In genomic region chr7:74627699-74628411, GRCh38 we compare ENCODE assay signal across 9 cellular contexts. TPM values are rescaled to one million over a fixed set of nuclear protein-coding genes. Genes with fewer than 3 reads are reported as not detected.
A peak's percentile ranks its signal among the peaks of the same experiment; 100 is the strongest.
DNase-seq lines count a peak whose midpoint lies in the region; TF ChIP-seq lines count a peak whose summit lies in the region.
"Had no signal": no experiment of that assay in that cellular context is flagged by ENCODE, and none has a peak within 500 bp of the region (broad histone marks: within the 10 kb centered on the region; RNA-seq: fewer than 3 reads in every experiment).

No MANE protein-coding gene starts in this region.

- no peak overlapping the region for H3K4me3 Mint-ChIP-seq in chondrocyte (ENCODE audit: unreplicated experiment)
- H3K4me3 Mint-ChIP-seq in activated T-helper 1 cell treated with anti-CD3 and anti-CD28 coated beads, Interleukin-12 subunit alpha, Interleukin-12 subunit beta, Interleukin-2, Interleukin-4 antibody, amounts not matched to agents 30 ng/mL and 10 ng/mL and 1 ng/mL, durations not matched to agents 14 hours and 24 hours and 36 hours = no peak overlapping the region
- H3K4me3 Mint-ChIP-seq: naive thymus-derived CD8-positive, alpha-beta T cell had no signal

- H3K9ac ChIP-seq in BLaER1 (peak overlapping the region; percentile 20; the same call in 1 of the 2 replicates), muscle layer of colon (ENCODE audit: low read length) (peak overlapping the region; percentile 25)

- DNase-seq in NCI-H1694 (lab: John Stamatoyannopoulos, UW) = peak; percentile 69
- DNase-seq in chondrocyte (ENCODE audit: low spot score) = no peak
- no peak for DNase-seq in NCI-H526 treated with DMSO at 0.1 percent for 48 hours (lab: John Stamatoyannopoulos, UW)
- no peak for DNase-seq in activated T-helper 1 cell treated with anti-CD3 and anti-CD28 coated beads, Interleukin-12 subunit alpha, Interleukin-12 subunit beta, Interleukin-2, Interleukin-4 antibody, amounts not matched to agents 30 ng/mL and 10 ng/mL and 1 ng/mL, durations not matched to agents 14 hours and 24 hours and 36 hours (ENCODE audit: low spot score)
- DNase-seq in NOMO-1 (lab: John Stamatoyannopoulos, UW; ENCODE audit: unreplicated experiment in 2 of 2) = no peak
- DNase-seq in NOMO-1 treated with DMSO at 0.1 percent for 48 hours (lab: John Stamatoyannopoulos, UW; ENCODE audit: unreplicated experiment) = no peak
- DNase-seq: naive thymus-derived CD8-positive, alpha-beta T cell had no signal

- H3K4me1 ChIP-seq in BLaER1 (peaks cover 50% of the 10 kb centered on the region), muscle layer of colon (ENCODE audit: insufficient read depth, low read length) (peaks cover 16% of the 10 kb centered on the region)

- H3K27me3 Mint-ChIP-seq in chondrocyte (ENCODE audit: low read depth) = no peaks in the 10 kb centered on the region
- no peaks in the 10 kb centered on the region for H3K27me3 Mint-ChIP-seq in activated T-helper 1 cell treated with anti-CD3 and anti-CD28 coated beads, Interleukin-12 subunit alpha, Interleukin-12 subunit beta, Interleukin-2, Interleukin-4 antibody, amounts not matched to agents 30 ng/mL and 10 ng/mL and 1 ng/mL, durations not matched to agents 14 hours and 24 hours and 36 hours (ENCODE audit: insufficient read depth)
- H3K27me3 Mint-ChIP-seq: naive thymus-derived CD8-positive, alpha-beta T cell had no signal

- H3K4me2 ChIP-seq in BLaER1 = peak overlapping the region; percentile 67

- no peaks in the 10 kb centered on the region for H3K9me3 ChIP-seq in BLaER1
- no peaks in the 10 kb centered on the region for H3K9me3 ChIP-seq in muscle layer of colon (ENCODE audit: low read length)

- peak overlapping the region; percentile 66 for H3K27ac ChIP-seq in BLaER1
- peak overlapping the region; percentile 76 for H3K27ac ChIP-seq in muscle layer of colon (ENCODE audit: low read depth, low read length)

- H3K27me3 ChIP-seq in BLaER1 = no peaks in the 10 kb centered on the region
- no peaks in the 10 kb centered on the region for H3K27me3 ChIP-seq in muscle layer of colon (ENCODE audit: control insufficient read depth in 1 of 2, insufficient read depth in 2 of 2, low read length in 2 of 2)

- H3K27ac Mint-ChIP-seq in chondrocyte (ENCODE audit: unreplicated experiment) = peak overlapping the region; percentile 49
- H3K27ac Mint-ChIP-seq in activated T-helper 1 cell treated with anti-CD3 and anti-CD28 coated beads, Interleukin-12 subunit alpha, Interleukin-12 subunit beta, Interleukin-2, Interleukin-4 antibody, amounts not matched to agents 30 ng/mL and 10 ng/mL and 1 ng/mL, durations not matched to agents 14 hours and 24 hours and 36 hours = no peak overlapping the region

- no peak overlapping the region for H3K4me3 ChIP-seq in BLaER1
- peak overlapping the region in 1 of 2 donors; percentile 2 for H3K4me3 ChIP-seq in muscle layer of colon (ENCODE audit: low read depth in 1 of 2, low read length in 2 of 2)

- H3K36me3 ChIP-seq in BLaER1 (no peaks in the 10 kb centered on the region), muscle layer of colon (ENCODE audit: insufficient read depth, low read length) (no peaks in the 10 kb centered on the region)

- intact Hi-C loops in activated T-helper 1 cell treated with anti-CD3 and anti-CD28 coated beads, Interleukin-12 subunit alpha, Interleukin-12 subunit beta, Interleukin-2, Interleukin-4 antibody, amounts not matched to agents 30 ng/mL and 10 ng/mL and 1 ng/mL, durations not matched to agents 14 hours and 24 hours and 36 hours (cut with micrococcal nuclease) = loop anchor here (10.0 kb wide), 1 partner anchor 57 kb away; no protein-coding TSS in a partner anchor

- peaks cover 15% of the 10 kb centered on the region for H3K4me1 Mint-ChIP-seq in chondrocyte (ENCODE audit: low read depth)
- H3K4me1 Mint-ChIP-seq in activated T-helper 1 cell treated with anti-CD3 and anti-CD28 coated beads, Interleukin-12 subunit alpha, Interleukin-12 subunit beta, Interleukin-2, Interleukin-4 antibody, amounts not matched to agents 30 ng/mL and 10 ng/mL and 1 ng/mL, durations not matched to agents 14 hours and 24 hours and 36 hours (ENCODE audit: low read depth) = no peaks in the 10 kb centered on the region

- TF ChIP-seq CTCF in chondrocyte (IDR thresholded peaks at IDR 0.05) = no peak

- no peaks in the 10 kb centered on the region for H3K9me3 Mint-ChIP-seq in chondrocyte (ENCODE audit: low read depth)
- no peaks in the 10 kb centered on the region for H3K9me3 Mint-ChIP-seq in activated T-helper 1 cell treated with anti-CD3 and anti-CD28 coated beads, Interleukin-12 subunit alpha, Interleukin-12 subunit beta, Interleukin-2, Interleukin-4 antibody, amounts not matched to agents 30 ng/mL and 10 ng/mL and 1 ng/mL, durations not matched to agents 14 hours and 24 hours and 36 hours
- H3K9me3 Mint-ChIP-seq: naive thymus-derived CD8-positive, alpha-beta T cell had no signal

- H3K36me3 Mint-ChIP-seq in chondrocyte (ENCODE audit: low read depth) = no peaks in the 10 kb centered on the region
- H3K36me3 Mint-ChIP-seq in activated T-helper 1 cell treated with anti-CD3 and anti-CD28 coated beads, Interleukin-12 subunit alpha, Interleukin-12 subunit beta, Interleukin-2, Interleukin-4 antibody, amounts not matched to agents 30 ng/mL and 10 ng/mL and 1 ng/mL, durations not matched to agents 14 hours and 24 hours and 36 hours (ENCODE audit: low read depth) = no peaks in the 10 kb centered on the region
- H3K36me3 Mint-ChIP-seq: naive thymus-derived CD8-positive, alpha-beta T cell had no signal

- no peaks in the 10 kb centered on the region for H4K20me1 ChIP-seq in BLaER1

RNA-seq across cellular contexts. Expression of gene GTF2I, which starts 29.7 kb away (rescaled TPM):
- 157 to 234 TPM (median 160 TPM) in 3 replicates for total RNA-seq in chondrocyte
- total RNA-seq in activated T-helper 1 cell treated with anti-CD3 and anti-CD28 coated beads, Interleukin-12 subunit alpha, Interleukin-12 subunit beta, Interleukin-2, Interleukin-4 antibody, amounts not matched to agents 30 ng/mL and 10 ng/mL and 1 ng/mL, durations not matched to agents 14 hours and 24 hours and 36 hours = 199 and 203 TPM in 2 replicates
